Comparison of ENCODE assay signal across 9 cellular contexts in genomic region chr15:95024388-95024787, GRCh38.
DNase-seq lines count a peak whose midpoint lies in the region; TF ChIP-seq lines count a peak whose summit lies in the region.
"Had no signal": no experiment of that assay in that cellular context is flagged by ENCODE, and none has a peak within 500 bp of the region (broad histone marks: within the 10 kb centered on the region; RNA-seq: fewer than 3 reads in every experiment).

No MANE protein-coding gene starts in this region.

- CTCF ChIA-PET in GM10248 (lab: Yijun Ruan, JAX) = interaction anchor here (1.0 to 3.2 kb wide), 4 partner anchors 8 to 133 kb away, joined by 3 to 8 read pairs (median 5); no protein-coding TSS in a partner anchor

- H3K27me3 Mint-ChIP-seq in nephron progenitor cell (ENCODE audit: low read depth, poor library complexity) = no peaks in the 10 kb centered on the region
- H3K27me3 Mint-ChIP-seq in activated CD4-positive, alpha-beta T cell treated with anti-CD3 and anti-CD28 coated beads, Interleukin-2, amount 10 ng/mL, durations not matched to agents 24 days and 14 days = no peaks in the 10 kb centered on the region

- POLR2A ChIA-PET in GM10248 (lab: Yijun Ruan, JAX) = no interaction called here

- H3K4me1 Mint-ChIP-seq in nephron progenitor cell = peaks cover 27% of the 10 kb centered on the region
- H3K4me1 Mint-ChIP-seq in activated CD4-positive, alpha-beta T cell treated with anti-CD3 and anti-CD28 coated beads, Interleukin-2, amount 10 ng/mL, durations not matched to agents 24 days and 14 days = no peaks in the 10 kb centered on the region

- H3K9me3 Mint-ChIP-seq in nephron progenitor cell = peaks cover 14% of the 10 kb centered on the region
- H3K9me3 Mint-ChIP-seq in activated CD4-positive, alpha-beta T cell treated with anti-CD3 and anti-CD28 coated beads, Interleukin-2, amount 10 ng/mL, durations not matched to agents 24 days and 14 days = no peaks in the 10 kb centered on the region

- no peak overlapping the region for H3K4me3 ChIP-seq in cardiac fibroblast (replicated peaks in 1 of 2; ENCODE audit: low read depth in 2 of 2, low read length in 2 of 2)
- H3K4me3 ChIP-seq in lower leg skin (ENCODE audit: low read depth, poor library complexity, severe bottlenecking) = no peak overlapping the region

- H3K36me3 Mint-ChIP-seq in nephron progenitor cell (ENCODE audit: low read depth) = peaks cover 6% of the 10 kb centered on the region
- no peaks in the 10 kb centered on the region for H3K36me3 Mint-ChIP-seq in activated CD4-positive, alpha-beta T cell treated with anti-CD3 and anti-CD28 coated beads, Interleukin-2, amount 10 ng/mL, durations not matched to agents 24 days and 14 days (ENCODE audit: low read depth)

- intact Hi-C loops in activated CD4-positive, alpha-beta T cell treated with anti-CD3 and anti-CD28 coated beads, Interleukin-2, amount 10 ng/mL, durations not matched to agents 24 days and 14 days (cut with micrococcal nuclease) = no loop called here
- intact Hi-C loops in lower leg skin (cut with DNase I; ENCODE audit: low total_unique reads) = no loop called here

- no peak for TF ChIP-seq POLR2A in lower leg skin (IDR thresholded peaks at IDR 0.05)

- WGBS in lower leg skin, 2 donors = 46 to 49% methylated on average over 2 of the region's 2 CpGs

- DNase-seq in GM10248 (ENCODE audit: extremely low spot score) (no peak), NAMALWA (ENCODE audit: low spot score) (peak; percentile 51), cardiac fibroblast (ENCODE audit: low read depth in 2 of 2) (peak; percentile 59 to 65), nephron progenitor cell (no peak), germinal center (ENCODE audit: low spot score) (no peak), lower leg skin (ENCODE audit: low spot score in 2 of 2) (no peak)
- no peak for DNase-seq in activated effector memory CD4-positive, alpha-beta T cell treated with Interleukin-2 at 50 U/mL for 16 hours
- no peak for DNase-seq in activated CD4-positive, alpha-beta T cell treated with anti-CD3 and anti-CD28 coated beads, Interleukin-2, amount 10 ng/mL, durations not matched to agents 24 days and 14 days
- DNase-seq: anterior cingulate cortex had no signal

- H3K4me3 Mint-ChIP-seq in nephron progenitor cell = no peak overlapping the region
- no peak overlapping the region for H3K4me3 Mint-ChIP-seq in activated CD4-positive, alpha-beta T cell treated with anti-CD3 and anti-CD28 coated beads, Interleukin-2, amount 10 ng/mL, durations not matched to agents 24 days and 14 days

- no peak overlapping the region for H3K27ac Mint-ChIP-seq in nephron progenitor cell
- H3K27ac Mint-ChIP-seq in activated CD4-positive, alpha-beta T cell treated with anti-CD3 and anti-CD28 coated beads, Interleukin-2, amount 10 ng/mL, durations not matched to agents 24 days and 14 days = no peak overlapping the region

- TF ChIP-seq CTCF in GM10248 (IDR thresholded peaks at IDR 0.05; ENCODE audit: control extremely low read depth, extremely low read depth, low read depth, missing control alignments) (peak; percentile 12), cardiac fibroblast (IDR thresholded peaks at IDR 0.05; ENCODE audit: low read depth, low read length) (peak; percentile 59), nephron progenitor cell (IDR thresholded peaks at IDR 0.05) (peak; percentile 54), lower leg skin (IDR thresholded peaks at IDR 0.05) (no peak)

Comparison
In these comparisons a context has a peak if more than half of its experiments do, and no peak if none do; other contexts are left out.
1. DNase-seq: peak in NAMALWA (single experiment) and cardiac fibroblast (2 of 2); none in GM10248 (single experiment), nephron progenitor cell (single experiment), activated effector memory CD4-positive, alpha-beta T cell treated with Interleukin-2 at 50 U/mL for 16 hours (single experiment), germinal center (single experiment), activated CD4-positive, alpha-beta T cell treated with anti-CD3 and anti-CD28 coated beads, Interleukin-2, amount 10 ng/mL, durations not matched to agents 24 days and 14 days (single experiment) and lower leg skin (0 of 2).
2. CTCF ChIP-seq: peak in GM10248 (single experiment), cardiac fibroblast (single experiment) and nephron progenitor cell (single experiment); none in lower leg skin (0 of 3).